In genomic region chr5:78597858-78598415, GRCh38 we compare ENCODE assay signal across 16 cellular contexts. TPM values are rescaled to one million over a fixed set of nuclear protein-coding genes. Genes with fewer than 3 reads are reported as not detected.
DNase-seq lines count a peak whose midpoint lies in the region; ATAC-seq, FAIRE-seq and TF ChIP-seq lines count a peak whose summit lies in the region.
"Had no signal": no experiment of that assay in that cellular context is flagged by ENCODE, and none has a peak within 500 bp of the region (broad histone marks: within the 10 kb centered on the region; RNA-seq: fewer than 3 reads in every experiment).

No MANE protein-coding gene starts in this region.

- FAIRE-seq in pancreas (lab: Jason Lieb, UNC), result no peak
- FAIRE-seq: kidney had no signal

- TF ChIP-seq CTCF in mammary epithelial cell (conservative IDR thresholded peaks at IDR 0.05 in 1 of 2, IDR thresholded peaks at IDR 0.05 in 1 of 2; ENCODE audit: extremely low read depth in 1 of 2, insufficient read depth in 1 of 2, low read depth in 1 of 2, low read length in 2 of 2) (no peak), pancreas (IDR thresholded peaks at IDR 0.05) (no peak)

- intact Hi-C loops in mammary epithelial cell (cut with micrococcal nuclease) (loop anchor here (5.0 kb wide), 2 partner anchors 61 to 99 kb away; no protein-coding TSS in a partner anchor), pancreas (cut with DNase I) (no loop called here)

- peak overlapping the region; percentile 24 for H3K4me2 ChIP-seq in mammary epithelial cell (ENCODE audit: insufficient read depth, low read depth, low read length)

- H3K79me2 ChIP-seq in mammary epithelial cell (ENCODE audit: insufficient read depth, low read length), result peaks cover 75% of the 10 kb centered on the region

- H3K27me3 ChIP-seq in HUES48 (ENCODE audit: control insufficient read depth, insufficient read depth, low read length), result no peaks in the 10 kb centered on the region
- H3K27me3 ChIP-seq in mammary epithelial cell (ENCODE audit: insufficient read depth, low read length), result no peaks in the 10 kb centered on the region
- H3K27me3 ChIP-seq in pancreas, result no peaks in the 10 kb centered on the region
- H3K27me3 ChIP-seq: gastrocnemius medialis had no signal

- DNase-seq in A172 (ENCODE audit: low spot score) (peak; percentile 75), mammary epithelial cell (peak; percentile 73), kidney tubule cell (ENCODE audit: low spot score) (peak; percentile 78), NCI-H69 (lab: John Stamatoyannopoulos, UW) (no peak), pancreas (no peak), SIG-M5 treated with dmso at 0.1 percent for 504 hours (lab: John Stamatoyannopoulos, UW; ENCODE audit: unreplicated experiment) (no peak)
- DNase-seq: ACHN; activated naive CD4-positive, alpha-beta T cell treated with Interleukin-2 at 50 U/mL for 16 hours; gastrocnemius medialis; GOT3; kidney; NCI-H1105 treated with DMSO at 0.1 percent for 48 hours; NCI-H446 treated with DMSO at 0.1 percent for 48 hours; stimulated activated CD4-positive, alpha-beta T cell treated with anti-CD3 and anti-CD28 coated beads, Interleukin-15, amount 100 ng/mL, for 24 hours had no signal

- dilution Hi-C loops in mammary epithelial cell (cut with HindIII; ENCODE audit: low sequenced_read_pairs), result no loop called here

- no peaks in the 10 kb centered on the region for H4K20me1 ChIP-seq in mammary epithelial cell (ENCODE audit: insufficient read depth, low read length)

- H3K4me3 ChIP-seq in HUES48 (ENCODE audit: low read depth, low read length) (no peak overlapping the region), mammary epithelial cell (replicated peaks in 1 of 3; ENCODE audit: insufficient read depth in 1 of 3, low read depth in 2 of 3, low read length in 3 of 3) (no peak overlapping the region), pancreas (no peak overlapping the region)
- H3K4me3 ChIP-seq: gastrocnemius medialis had no signal

- no peak overlapping the region for H2AFZ ChIP-seq in mammary epithelial cell (ENCODE audit: low read depth, low read length)

- ATAC-seq in HG02981 (IDR thresholded peaks at IDR 0.05; ENCODE audit: unreplicated experiment), result no peak
- ATAC-seq in pancreas, result no peak
- ATAC-seq: gastrocnemius medialis had no signal

- peak overlapping the region; percentile 13 for H3K27ac ChIP-seq in HUES48 (ENCODE audit: low read depth, low read length)
- peak overlapping the region; percentile 62 for H3K27ac ChIP-seq in mammary epithelial cell (ENCODE audit: insufficient read depth, low read depth, low read length)
- no peak overlapping the region for H3K27ac ChIP-seq in pancreas
- H3K27ac ChIP-seq: gastrocnemius medialis had no signal

- 71% methylated on average over 1 of the region's 1 CpG for WGBS in mammary epithelial cell (ENCODE audit: low coverage, missing lambda C conversion rate)
- 96 to 100% methylated on average over 1 of the region's 1 CpG for WGBS in pancreas, 2 donors

- no peaks in the 10 kb centered on the region for H3K9me3 ChIP-seq in HUES48 (ENCODE audit: control insufficient read depth, insufficient read depth, low read length)
- no peaks in the 10 kb centered on the region for H3K9me3 ChIP-seq in mammary epithelial cell (replicated peaks; ENCODE audit: insufficient read depth, low read length)
- H3K9me3 ChIP-seq in pancreas, result no peaks in the 10 kb centered on the region
- H3K9me3 ChIP-seq: gastrocnemius medialis had no signal

- in situ Hi-C loops in mammary epithelial cell (cut with MboI; ENCODE audit: low sequenced_read_pairs in 2 of 2), result no loop called here

- H3K9ac ChIP-seq in HUES48 (ENCODE audit: low read depth, low read length) (no peak overlapping the region), mammary epithelial cell (ENCODE audit: insufficient read depth, low read length) (no peak overlapping the region)

- no peaks in the 10 kb centered on the region for H3K36me3 ChIP-seq in HUES48 (ENCODE audit: control insufficient read depth, insufficient read depth, low read length)
- H3K36me3 ChIP-seq in mammary epithelial cell (ENCODE audit: insufficient read depth, low read length), result peaks cover 2% of the 10 kb centered on the region
- no peaks in the 10 kb centered on the region for H3K36me3 ChIP-seq in pancreas
- H3K36me3 ChIP-seq: gastrocnemius medialis had no signal

- CTCF ChIA-PET in mammary epithelial cell (lab: Charles Lee; ENCODE audit: low non-redundant PET), result interaction anchor here (0.5 kb wide), 1 partner anchor 318 kb away, joined by 4 read pairs; no protein-coding TSS in a partner anchor

- H3K4me1 ChIP-seq in HUES48 (ENCODE audit: control insufficient read depth, insufficient read depth, low read length) (peaks cover 23% of the 10 kb centered on the region), mammary epithelial cell (ENCODE audit: insufficient read depth, low read length) (peaks cover 55% of the 10 kb centered on the region), pancreas (peaks cover 18 to 36% (median 34%) of the 10 kb centered on the region in 3 donors)

- BruUV-seq in mammary epithelial cell (replicated peaks; lab: Mats Ljungman, UMichigan), result no TSS peak

RNA-seq across cellular contexts. Expression of gene LHFPL2, which starts 50.6 kb away (rescaled TPM):
- 42.3 and 48.8 TPM in 2 replicates for total RNA-seq in A172 (2014; rRNA removed; shearing (Covaris generic))
- total RNA-seq in mammary epithelial cell, result 10 to 100 TPM; 52.5 to 53.5 TPM
- 11.5 TPM for polyA plus RNA-seq in mammary epithelial cell
- 20.2 TPM for polyA minus RNA-seq in mammary epithelial cell
- 10 to 100 TPM; 10.7 to 28.4 (median 15.3) TPM for total RNA-seq in pancreas
- 1 to 10 TPM; 4.0 to 5.0 TPM for polyA plus RNA-seq in pancreas

Comparison
In these comparisons a context has a peak if more than half of its experiments do, and no peak if none do; other contexts are left out.
1. DNase-seq: peak in A172 (single experiment), mammary epithelial cell (single experiment) and kidney tubule cell (single experiment); none in NCI-H69 (single experiment), pancreas (0 of 6) and SIG-M5 treated with dmso at 0.1 percent for 504 hours (single experiment).
2. H3K27ac ChIP-seq: peak in HUES48 (single experiment) and mammary epithelial cell (single experiment); none in pancreas (0 of 4).